In the genomic region with DNA sequence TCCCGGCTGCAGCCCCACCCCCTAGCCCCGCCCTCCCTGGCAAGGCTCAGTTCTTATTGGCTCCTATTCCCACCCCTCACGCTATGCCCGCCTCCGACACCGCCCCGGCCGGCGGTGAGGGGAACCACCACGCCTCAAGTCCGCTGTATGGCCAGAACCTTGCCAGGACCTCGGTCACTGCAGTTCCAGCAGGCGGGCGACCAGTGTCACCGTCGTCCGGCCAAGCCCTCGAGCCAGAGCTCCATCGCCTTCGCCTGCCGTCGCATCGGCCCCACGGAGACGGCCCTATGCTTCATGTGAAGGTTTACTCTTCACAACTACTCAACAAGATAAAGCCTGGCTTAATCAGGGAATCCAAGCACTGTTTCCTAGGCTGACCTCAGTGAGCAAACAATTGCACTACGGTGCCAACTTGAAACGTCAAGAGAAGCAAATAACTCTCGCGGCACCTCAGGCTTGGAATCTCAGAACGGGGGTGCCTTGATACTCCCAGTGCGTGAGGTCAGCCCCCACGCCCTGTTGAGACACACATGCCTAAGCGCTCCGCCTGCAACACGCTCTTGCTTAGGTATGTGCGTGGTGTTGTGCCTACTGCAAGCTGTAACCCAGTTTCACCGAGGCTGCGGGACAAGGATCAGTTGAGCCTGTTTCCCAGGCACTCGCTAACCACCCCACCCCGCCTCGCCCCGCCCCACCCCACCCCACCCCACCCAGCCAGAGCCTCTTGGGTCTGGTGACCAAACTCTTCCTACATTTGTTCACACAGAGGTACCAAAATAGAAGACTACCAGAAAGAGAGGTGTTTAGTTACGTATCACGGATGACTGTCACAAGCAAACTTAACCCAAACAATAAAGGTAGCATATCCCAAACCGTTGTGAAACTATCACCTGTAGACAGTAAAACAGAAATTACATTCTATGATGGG, we compare ENCODE assay signal across 9 cellular contexts. TPM values are rescaled to one million over a fixed set of nuclear protein-coding genes. Genes with fewer than 3 reads are reported as not detected.
A peak's percentile ranks its signal among the peaks of the same experiment; 100 is the strongest.
DNase-seq lines count a peak whose midpoint lies in the region; ATAC-seq and TF ChIP-seq lines count a peak whose summit lies in the region.
"Had no signal": no experiment of that assay in that cellular context is flagged by ENCODE, and none has a peak within 500 bp of the region (broad histone marks: within the 10 kb centered on the region; RNA-seq: fewer than 3 reads in every experiment).

No MANE protein-coding gene starts in this region.

- H3K4me1 ChIP-seq in esophagus squamous epithelium: peaks cover 0 to 40% (median 3%) of the 10 kb centered on the region in 3 donors

- intact Hi-C loops in esophagus squamous epithelium (cut with DNase I): no loop called here

- H3K36me3 ChIP-seq in esophagus squamous epithelium: no peaks in the 10 kb centered on the region

- no peaks in the 10 kb centered on the region for H3K9me3 ChIP-seq in esophagus squamous epithelium

- H3K4me3 Mint-ChIP-seq in activated T-cell treated with anti-CD3 and anti-CD28 coated beads, Interleukin-2, amount 50 U/mL, for 72 hours: peak overlapping the region; percentile 90 to 96

- no peak for TF ChIP-seq CTCF in GM20000 (IDR thresholded peaks at IDR 0.05; ENCODE audit: extremely low read depth, missing control alignments)
- TF ChIP-seq CTCF in HL-60 (IDR thresholded peaks at IDR 0.05; ENCODE audit: insufficient read depth, low read length): no peak
- TF ChIP-seq CTCF in esophagus squamous epithelium (IDR thresholded peaks at IDR 0.05): peak in 4 of 6 experiments; percentile 12 to 38 (median 24)

- no peaks in the 10 kb centered on the region for H3K9me3 Mint-ChIP-seq in activated T-cell treated with anti-CD3 and anti-CD28 coated beads, Interleukin-2, amount 50 U/mL, for 72 hours

- no peak overlapping the region for H3K27ac Mint-ChIP-seq in activated T-cell treated with anti-CD3 and anti-CD28 coated beads, Interleukin-2, amount 50 U/mL, for 72 hours

- 3 to 8% methylated on average over 17 to 19 of the region's 45 CpGs for WGBS in esophagus squamous epithelium, 2 donors

- DNase-seq in COLO829 (ENCODE audit: low spot score) (peak; percentile 61), GM20000 (ENCODE audit: low spot score) (peak; percentile 94), HL-60 (ENCODE audit: low read depth in 1 of 2, low spot score in 1 of 2) (peak; percentile 57 to 74), OCI-M1 (lab: John Stamatoyannopoulos, UW) (peak; percentile 89), esophagus squamous epithelium (lab: John Stamatoyannopoulos, UW) (peak; percentile 67), myocyte (ENCODE audit: low read depth) (peak; percentile 95)
- peak; percentile 87 to 90 for DNase-seq in activated T-cell treated with anti-CD3 and anti-CD28 coated beads, Interleukin-2, amount 50 U/mL, for 72 hours
- DNase-seq in stimulated activated CD8-positive, alpha-beta memory T cell treated with anti-CD3 and anti-CD28 coated beads, Interleukin-7, amount 100 ng/mL, for 1 hour (ENCODE audit: low read depth in 2 of 2): peak; percentile 66 to 72

- peak; percentile 98 for ATAC-seq in activated T-cell treated with anti-CD3 and anti-CD28 coated beads, Interleukin-2, amount 50 U/mL, for 72 hours (replicated peaks in 1 of 2)

- peaks cover 10% of the 10 kb centered on the region for H3K4me1 Mint-ChIP-seq in activated T-cell treated with anti-CD3 and anti-CD28 coated beads, Interleukin-2, amount 50 U/mL, for 72 hours (ENCODE audit: low read depth)

- peaks cover 39% of the 10 kb centered on the region for H3K27me3 Mint-ChIP-seq in activated T-cell treated with anti-CD3 and anti-CD28 coated beads, Interleukin-2, amount 50 U/mL, for 72 hours (ENCODE audit: low read depth)

- peak in 2 of 4 donors; percentile 26 to 67 for TF ChIP-seq POLR2A in esophagus squamous epithelium (IDR thresholded peaks at IDR 0.05)

- H3K4me3 ChIP-seq in HL-60 (replicated peaks; ENCODE audit: insufficient read depth, low read length): peak overlapping the region; percentile 81
- peak overlapping the region; percentile 63 to 97 (median 77) for H3K4me3 ChIP-seq in esophagus squamous epithelium

- H3K27ac ChIP-seq in HL-60 (replicated peaks): no peak overlapping the region
- peak overlapping the region; percentile 94 to 99 (median 96) for H3K27ac ChIP-seq in esophagus squamous epithelium

- peaks cover 7% of the 10 kb centered on the region for H3K27me3 ChIP-seq in HL-60 (ENCODE audit: insufficient read depth, poor library complexity, severe bottlenecking)
- peaks cover 0 to 1% (median 0%) of the 10 kb centered on the region in 4 donors for H3K27me3 ChIP-seq in esophagus squamous epithelium

- peaks cover 0 to 2% of the 10 kb centered on the region in 2 donors for H3K36me3 Mint-ChIP-seq in activated T-cell treated with anti-CD3 and anti-CD28 coated beads, Interleukin-2, amount 50 U/mL, for 72 hours (ENCODE audit: insufficient read depth in 2 of 2)

RNA-seq across cellular contexts. Expression of gene DENND2C, which starts 0.5 kb away (rescaled TPM):
- total RNA-seq in activated T-cell treated with anti-CD3 and anti-CD28 coated beads, Interleukin-2, amount 50 U/mL, for 72 hours: 1 to 10 TPM in 1 of 2 donors, under 1 TPM in 1; 0.88 to 2.2 TPM
- total RNA-seq in esophagus squamous epithelium (10 to 100 TPM; 30.3 to 67.0 (median 41.2) TPM), myocyte (11.3 and 17.1 TPM in 2 replicates)
- 2.3 TPM for polyA plus RNA-seq in myocyte (2012)

RNA-seq across cellular contexts. Expression of gene AMPD1, which starts 25.0 kb away (rescaled TPM):
- total RNA-seq in activated T-cell treated with anti-CD3 and anti-CD28 coated beads, Interleukin-2, amount 50 U/mL, for 72 hours: under 1 TPM in 1 of 2 donors, not detected in 1; 0.17 TPM
- total RNA-seq in esophagus squamous epithelium (under 1 TPM in 2 of 4 donors, not detected in 2; 0.32 to 0.57 TPM), myocyte (8.1 and 13.6 TPM in 2 replicates)
- 0.92 TPM for polyA plus RNA-seq in myocyte (2012)
- total RNA-seq: glomerular endothelial cell had no signal

RNA-seq across cellular contexts. Expression of gene NRAS, which starts 46.2 kb away (rescaled TPM):
- 10 to 100 TPM; 63.8 to 73.6 TPM for total RNA-seq in activated T-cell treated with anti-CD3 and anti-CD28 coated beads, Interleukin-2, amount 50 U/mL, for 72 hours
- total RNA-seq in esophagus squamous epithelium (10 to 100 TPM; 18.4 to 38.0 (median 30.1) TPM), myocyte (57.6 and 70.7 TPM in 2 replicates)
- 22.2 TPM for polyA plus RNA-seq in myocyte (2012)

Comparison
In these comparisons a context has a peak if more than half of its experiments do, and no peak if none do; other contexts are left out.
1. CTCF ChIP-seq: peak in esophagus squamous epithelium (4 of 6); none in GM20000 (single experiment) and HL-60 (single experiment).
2. Peak in every context shown above with its lines, with median percentiles within 50 percentile points of each other: DNase-seq.